In genomic region chr3:39107874-39108308, GRCh38 we compare ENCODE assay signal across 8 cellular contexts. TPM values are rescaled to one million over a fixed set of nuclear protein-coding genes. Genes with fewer than 3 reads are reported as not detected.
DNase-seq lines count a peak whose midpoint lies in the region; ATAC-seq and TF ChIP-seq lines count a peak whose summit lies in the region.

No MANE protein-coding gene starts in this region.

- H3K4me2 ChIP-seq in osteoblast (ENCODE audit: insufficient read depth, low read length): peak overlapping the region; percentile 91

- peak overlapping the region; percentile 93 for H2AFZ ChIP-seq in osteoblast (ENCODE audit: low read length)

- no peak for TF ChIP-seq POLR2A in erythroblast (IDR thresholded peaks at IDR 0.05; ENCODE audit: low read length)

- DNase-seq in A673 (ENCODE audit: low spot score): no peak
- DNase-seq in fibroblast of mammary gland (ENCODE audit: low read depth): peak; percentile 19
- no peak for DNase-seq in osteoblast (ENCODE audit: insufficient read length, low spot score, missing footprints)
- no peak for DNase-seq in midbrain (lab: John Stamatoyannopoulos, UW)
- no peak for DNase-seq in GM13977 (ENCODE audit: low spot score)
- DNase-seq in erythroblast (lab: John Stamatoyannopoulos, UW): no peak

- no TSS peak for BruUV-seq in A673 (replicated peaks; lab: Mats Ljungman, UMichigan)

- in situ Hi-C loops in GM13977 (cut with MboI; ENCODE audit: low pct_unique_long_range_greater_than_20kb, low sequenced_read_pairs, unreplicated experiment): no loop called here

- POLR2A ChIA-PET in A673 (lab: Charles Lee; ENCODE audit: low non-redundant PET): no interaction called here

- intact Hi-C loops in A673 (cut with micrococcal nuclease; ENCODE audit: unreplicated experiment): loop anchor here (10.0 kb wide), 1 partner anchor 77 kb away; no protein-coding TSS in a partner anchor

- H3K4me1 ChIP-seq in A673 (ENCODE audit: insufficient read depth, low read length, poor library complexity, severe bottlenecking): no peaks in the 10 kb centered on the region
- H3K4me1 ChIP-seq in osteoblast (ENCODE audit: insufficient read depth, low read length): peaks cover 18% of the 10 kb centered on the region

- no peaks in the 10 kb centered on the region for H3K9me3 ChIP-seq in A673 (ENCODE audit: low read depth, low read length, poor library complexity, severe bottlenecking)
- no peaks in the 10 kb centered on the region for H3K9me3 ChIP-seq in osteoblast (ENCODE audit: low read depth, low read length)

- H3K79me2 ChIP-seq in osteoblast (ENCODE audit: insufficient read depth, low read length): peaks cover 45% of the 10 kb centered on the region

- peak overlapping the region; percentile 77 for H3K27ac ChIP-seq in A673 (ENCODE audit: low read depth, low read length, poor library complexity, severe bottlenecking)
- H3K27ac ChIP-seq in osteoblast (ENCODE audit: low read depth, low read length): peak overlapping the region; percentile 95

- H3K36me3 ChIP-seq in A673 (ENCODE audit: insufficient read depth, low read length, poor library complexity, severe bottlenecking) (no peaks in the 10 kb centered on the region), osteoblast (ENCODE audit: insufficient read depth, low read length) (peaks cover 6% of the 10 kb centered on the region)

- TF ChIP-seq CTCF in A673 (conservative IDR thresholded peaks at IDR 0.05; ENCODE audit: low read depth, low read length) (no peak), fibroblast of mammary gland (conservative IDR thresholded peaks at IDR 0.05; ENCODE audit: control insufficient read depth, insufficient read depth, low read depth, low read length) (no peak), osteoblast (IDR thresholded peaks at IDR 0.05; ENCODE audit: extremely low read depth, low read depth, low read length) (no peak), GM13977 (IDR thresholded peaks at IDR 0.05; ENCODE audit: extremely low read depth, insufficient read depth, missing control alignments) (no peak)

- peak; percentile 26 for ATAC-seq in GM21447 (IDR thresholded peaks at IDR 0.05; ENCODE audit: unreplicated experiment)
- ATAC-seq in SK-N-SH treated with all-trans-retinoic acid at 6 μM for 48 hours: peak; percentile 83

- CTCF ChIA-PET in A673 (lab: Charles Lee): no interaction called here

- H3K4me3 ChIP-seq in A673 (ENCODE audit: low read depth, low read length, poor library complexity, severe bottlenecking) (peak overlapping the region; percentile 85), fibroblast of mammary gland (ENCODE audit: control insufficient read depth, low read depth, low read length) (peak overlapping the region; percentile 83), osteoblast (ENCODE audit: insufficient read depth, low read length) (peak overlapping the region; percentile 99)

- peaks cover 33% of the 10 kb centered on the region for H4K20me1 ChIP-seq in osteoblast (ENCODE audit: insufficient read depth, low read length)

- H3K27me3 ChIP-seq in A673 (replicated peaks; ENCODE audit: insufficient read depth, low read depth, low read length, poor library complexity): no peaks in the 10 kb centered on the region
- H3K27me3 ChIP-seq in osteoblast (ENCODE audit: insufficient read depth, low read length): no peaks in the 10 kb centered on the region

TF ChIP-seq in SK-N-SH treated with all-trans-retinoic acid at 6 μM for 48 hours, 23 proteins besides CTCF, POLR2A, EP300 and RAD21:
- TF ChIP-seq, protein P1, sequence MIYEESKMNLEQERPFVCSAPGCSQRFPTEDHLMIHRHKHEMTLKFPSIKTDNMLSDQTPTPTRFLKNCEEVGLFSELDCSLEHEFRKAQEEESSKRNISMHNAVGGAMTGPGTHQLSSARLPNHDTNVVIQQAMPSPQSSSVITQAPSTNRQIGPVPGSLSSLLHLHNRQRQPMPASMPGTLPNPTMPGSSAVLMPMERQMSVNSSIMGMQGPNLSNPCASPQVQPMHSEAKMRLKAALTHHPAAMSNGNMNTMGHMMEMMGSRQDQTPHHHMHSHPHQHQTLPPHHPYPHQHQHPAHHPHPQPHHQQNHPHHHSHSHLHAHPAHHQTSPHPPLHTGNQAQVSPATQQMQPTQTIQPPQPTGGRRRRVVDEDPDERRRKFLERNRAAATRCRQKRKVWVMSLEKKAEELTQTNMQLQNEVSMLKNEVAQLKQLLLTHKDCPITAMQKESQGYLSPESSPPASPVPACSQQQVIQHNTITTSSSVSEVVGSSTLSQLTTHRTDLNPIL (CRISPR knock-in tag; IDR thresholded peaks at IDR 0.05; ENCODE audit: low read depth): no peak
- TF ChIP-seq ZNF565 (CRISPR knock-in tag; conservative IDR thresholded peaks at IDR 0.05; ENCODE audit: low read depth) (no peak), OSR1 (CRISPR knock-in tag; IDR thresholded peaks at IDR 0.05) (no peak), TOX (CRISPR knock-in tag; IDR thresholded peaks at IDR 0.05; ENCODE audit: borderline replicate concordance) (no peak), TCF4 (CRISPR knock-in tag; IDR thresholded peaks at IDR 0.05; ENCODE audit: borderline replicate concordance) (no peak), SNAI2 (CRISPR knock-in tag; IDR thresholded peaks at IDR 0.05) (no peak), CSDC2 (CRISPR knock-in tag; IDR thresholded peaks at IDR 0.05) (no peak), GLIS3 (CRISPR knock-in tag; IDR thresholded peaks at IDR 0.05) (no peak), ZNF8 (CRISPR knock-in tag; IDR thresholded peaks at IDR 0.05) (no peak), ZFP3 (CRISPR knock-in tag; IDR thresholded peaks at IDR 0.05) (no peak), ESRRG (CRISPR knock-in tag; IDR thresholded peaks at IDR 0.05) (no peak), ZNF70 (CRISPR knock-in tag; IDR thresholded peaks at IDR 0.05) (no peak), ZFP30 (CRISPR knock-in tag; IDR thresholded peaks at IDR 0.05) (no peak), ZC3H10 (CRISPR knock-in tag; IDR thresholded peaks at IDR 0.05) (no peak), TSHZ2 (CRISPR knock-in tag; IDR thresholded peaks at IDR 0.05) (no peak)
- TF ChIP-seq, protein P2, sequence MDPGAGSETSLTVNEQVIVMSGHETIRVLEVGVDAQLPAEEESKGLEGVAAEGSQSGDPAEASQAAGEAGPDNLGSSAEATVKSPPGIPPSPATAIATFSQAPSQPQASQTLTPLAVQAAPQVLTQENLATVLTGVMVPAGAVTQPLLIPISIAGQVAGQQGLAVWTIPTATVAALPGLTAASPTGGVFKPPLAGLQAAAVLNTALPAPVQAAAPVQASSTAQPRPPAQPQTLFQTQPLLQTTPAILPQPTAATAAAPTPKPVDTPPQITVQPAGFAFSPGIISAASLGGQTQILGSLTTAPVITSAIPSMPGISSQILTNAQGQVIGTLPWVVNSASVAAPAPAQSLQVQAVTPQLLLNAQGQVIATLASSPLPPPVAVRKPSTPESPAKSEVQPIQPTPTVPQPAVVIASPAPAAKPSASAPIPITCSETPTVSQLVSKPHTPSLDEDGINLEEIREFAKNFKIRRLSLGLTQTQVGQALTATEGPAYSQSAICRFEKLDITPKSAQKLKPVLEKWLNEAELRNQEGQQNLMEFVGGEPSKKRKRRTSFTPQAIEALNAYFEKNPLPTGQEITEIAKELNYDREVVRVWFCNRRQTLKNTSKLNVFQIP (CRISPR knock-in tag; IDR thresholded peaks at IDR 0.05; ENCODE audit: borderline replicate concordance, low read depth): no peak
- TF ChIP-seq, protein P3, sequence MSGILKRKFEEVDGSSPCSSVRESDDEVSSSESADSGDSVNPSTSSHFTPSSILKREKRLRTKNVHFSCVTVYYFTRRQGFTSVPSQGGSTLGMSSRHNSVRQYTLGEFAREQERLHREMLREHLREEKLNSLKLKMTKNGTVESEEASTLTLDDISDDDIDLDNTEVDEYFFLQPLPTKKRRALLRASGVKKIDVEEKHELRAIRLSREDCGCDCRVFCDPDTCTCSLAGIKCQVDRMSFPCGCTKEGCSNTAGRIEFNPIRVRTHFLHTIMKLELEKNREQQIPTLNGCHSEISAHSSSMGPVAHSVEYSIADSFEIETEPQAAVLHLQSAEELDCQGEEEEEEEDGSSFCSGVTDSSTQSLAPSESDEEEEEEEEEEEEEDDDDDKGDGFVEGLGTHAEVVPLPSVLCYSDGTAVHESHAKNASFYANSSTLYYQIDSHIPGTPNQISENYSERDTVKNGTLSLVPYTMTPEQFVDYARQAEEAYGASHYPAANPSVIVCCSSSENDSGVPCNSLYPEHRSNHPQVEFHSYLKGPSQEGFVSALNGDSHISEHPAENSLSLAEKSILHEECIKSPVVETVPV (CRISPR knock-in tag; IDR thresholded peaks at IDR 0.05): no peak

RNA-seq across cellular contexts. Expression of gene TTC21A, which starts 0.4 kb away (rescaled TPM):
- total RNA-seq in A673 (2021) (1.4 and 2.1 TPM in 2 replicates), osteoblast (6.9 and 8.5 TPM in 2 replicates)

RNA-seq across cellular contexts. Expression of gene GORASP1, which starts 0.5 kb away (rescaled TPM):
- total RNA-seq in A673 (2021) (24.3 and 29.2 TPM in 2 replicates), osteoblast (44.5 and 46.0 TPM in 2 replicates)

RNA-seq across cellular contexts. Expression of gene CSRNP1, which starts 45.5 kb away (rescaled TPM):
- total RNA-seq in A673 (2021) (7.1 and 9.7 TPM in 2 replicates), osteoblast (5.8 and 8.0 TPM in 2 replicates)

RNA-seq across cellular contexts. Expression of gene WDR48, which starts 56.1 kb away (rescaled TPM):
- total RNA-seq in A673 (2021): 19.2 and 19.3 TPM in 2 replicates
- total RNA-seq in osteoblast: 39.8 TPM in 2 replicates

RNA-seq across cellular contexts. Expression of gene SCN11A, which starts 56.1 kb away (rescaled TPM):
- total RNA-seq in A673 (2021) (not detected in 2 replicates), osteoblast (under 0.01 TPM in 1 of 2 replicates, not detected in the other)
